In the genomic region with DNA sequence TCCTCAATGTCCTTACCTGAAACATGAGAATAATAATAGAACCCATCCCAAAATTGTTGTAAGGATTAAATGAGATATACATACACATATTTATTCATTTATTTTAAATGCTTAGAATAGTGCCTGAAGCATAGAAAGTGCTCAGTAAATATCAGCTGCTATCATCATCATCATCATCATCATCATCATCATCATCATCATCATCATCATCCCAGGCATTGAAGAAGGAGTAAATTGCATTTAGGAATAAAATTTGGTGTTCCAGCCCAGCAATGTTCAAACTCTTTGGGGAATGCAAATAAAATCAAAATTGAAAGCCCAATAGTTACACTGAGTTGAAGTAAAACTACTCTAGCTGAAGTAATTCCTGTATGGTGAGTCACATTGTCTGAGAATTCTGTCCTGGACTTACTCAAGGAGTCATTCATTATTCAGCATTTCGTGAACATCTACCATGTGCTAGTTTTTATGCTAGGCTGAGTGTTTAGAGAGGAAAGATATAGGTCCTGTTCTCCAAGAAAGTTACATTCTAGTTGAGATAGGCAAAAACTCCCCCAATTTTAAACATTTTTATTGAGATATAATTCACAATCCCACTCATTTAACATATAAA, we compare ENCODE assay signal across 12 cellular contexts.
A peak's percentile ranks its signal among the peaks of the same experiment; 100 is the strongest.
DNase-seq lines count a peak whose midpoint lies in the region; ATAC-seq and TF ChIP-seq lines count a peak whose summit lies in the region.
"Had no signal": no experiment of that assay in that cellular context is flagged by ENCODE, and none has a peak within 500 bp of the region (broad histone marks: within the 10 kb centered on the region; RNA-seq: fewer than 3 reads in every experiment).

No MANE protein-coding gene starts in this region.

- H3K4me1 Mint-ChIP-seq in activated CD4-positive, alpha-beta T cell treated with anti-CD3 and anti-CD28 coated beads for 36 hours, result no peaks in the 10 kb centered on the region

- no peak overlapping the region for H3K27ac Mint-ChIP-seq in activated CD4-positive, alpha-beta T cell treated with anti-CD3 and anti-CD28 coated beads for 36 hours

- H3K4me3 Mint-ChIP-seq in activated CD4-positive, alpha-beta T cell treated with anti-CD3 and anti-CD28 coated beads for 36 hours, result no peak overlapping the region

- POLR2A ChIA-PET in RWPE1 (lab: Yijun Ruan, JAX; ENCODE audit: low non-redundant PET), result no interaction called here
- POLR2A ChIA-PET in activated CD4-positive, alpha-beta T cell treated with anti-CD3 and anti-CD28 coated beads for 36 hours (lab: Charles Lee), result no interaction called here

- DNase-seq in GM04504 (ENCODE audit: low read depth) (peak; percentile 65), RWPE1 (ENCODE audit: low spot score) (peak; percentile 85), fibroblast of mammary gland (ENCODE audit: low read depth) (peak; percentile 91), skeletal muscle cell (ENCODE audit: low read depth) (peak; percentile 60), caudate nucleus (lab: John Stamatoyannopoulos, UW) (no peak), NCI-H2227 (lab: John Stamatoyannopoulos, UW; ENCODE audit: unreplicated experiment) (no peak)
- DNase-seq in activated CD4-positive, alpha-beta T cell treated with anti-CD3 and anti-CD28 coated beads for 36 hours, result no peak
- DNase-seq: activated T-cell treated with anti-CD3 and anti-CD28 coated beads, Interleukin-2, amount 50 U/mL, for 48 hours; hippocampal formation; NCI-H2107; SHP77 treated with DMSO at 0.1 percent for 48 hours had no signal

- intact Hi-C loops in activated CD4-positive, alpha-beta T cell treated with anti-CD3 and anti-CD28 coated beads for 36 hours (cut with DNase I, micrococcal nuclease), result no loop called here

- H3K9me3 Mint-ChIP-seq in activated CD4-positive, alpha-beta T cell treated with anti-CD3 and anti-CD28 coated beads for 36 hours (ENCODE audit: low read depth), result no peaks in the 10 kb centered on the region

- TF ChIP-seq CTCF in RWPE1 (conservative IDR thresholded peaks at IDR 0.05; ENCODE audit: low read depth) (no peak), fibroblast of mammary gland (conservative IDR thresholded peaks at IDR 0.05; ENCODE audit: control insufficient read depth, insufficient read depth, low read depth, low read length) (no peak)

- no peaks in the 10 kb centered on the region for H3K36me3 Mint-ChIP-seq in activated CD4-positive, alpha-beta T cell treated with anti-CD3 and anti-CD28 coated beads for 36 hours (ENCODE audit: low read depth)

- H3K27me3 Mint-ChIP-seq in activated CD4-positive, alpha-beta T cell treated with anti-CD3 and anti-CD28 coated beads for 36 hours, result peaks cover 8% of the 10 kb centered on the region

- H3K27ac ChIP-seq in RWPE1, result no peak overlapping the region
- H3K27ac ChIP-seq in caudate nucleus (ENCODE audit: low read depth, low read length), result no peak overlapping the region

- ATAC-seq in GM19467 (IDR thresholded peaks at IDR 0.05; ENCODE audit: unreplicated experiment), result no peak
- ATAC-seq in activated CD4-positive, alpha-beta T cell treated with anti-CD3 and anti-CD28 coated beads for 36 hours, result no peak

- CTCF ChIA-PET in RWPE1 (lab: Yijun Ruan, JAX), result no interaction called here
- CTCF ChIA-PET in activated CD4-positive, alpha-beta T cell treated with anti-CD3 and anti-CD28 coated beads for 36 hours (lab: Charles Lee), result interaction anchor here (0.8 to 1.4 kb wide), 2 partner anchors 9 to 22 kb away, joined by 4 to 5 read pairs; no protein-coding TSS in a partner anchor

- H3K4me3 ChIP-seq in fibroblast of mammary gland (ENCODE audit: control insufficient read depth, low read depth, low read length), result no peak overlapping the region
- no peak overlapping the region for H3K4me3 ChIP-seq in skeletal muscle cell (ENCODE audit: low read depth, low read length)

Comparison
In these comparisons a context has a peak if more than half of its experiments do, and no peak if none do; other contexts are left out.
1. DNase-seq: peak in GM04504 (single experiment), RWPE1 (single experiment), fibroblast of mammary gland (single experiment) and skeletal muscle cell (single experiment); none in caudate nucleus (0 of 61), activated CD4-positive, alpha-beta T cell treated with anti-CD3 and anti-CD28 coated beads for 36 hours (single experiment) and NCI-H2227 (single experiment).